In genomic region chr2:62466501-62466854, GRCh38 we compare ENCODE assay signal across 12 cellular contexts. TPM values are rescaled to one million over a fixed set of nuclear protein-coding genes. Genes with fewer than 3 reads are reported as not detected.
DNase-seq lines count a peak whose midpoint lies in the region; ATAC-seq and TF ChIP-seq lines count a peak whose summit lies in the region.
"Had no signal": no experiment of that assay in that cellular context is flagged by ENCODE, and none has a peak within 500 bp of the region (broad histone marks: within the 10 kb centered on the region; RNA-seq: fewer than 3 reads in every experiment).

No MANE protein-coding gene starts in this region.

- no peak overlapping the region for H3K18ac ChIP-seq in trophoblast cell (ENCODE audit: low read length)

- no peak overlapping the region for H3K4me2 ChIP-seq in hepatocyte
- H3K4me2 ChIP-seq in trophoblast cell (ENCODE audit: low read length) = no peak overlapping the region
- H3K4me2 ChIP-seq: PC-9, SK-N-SH had no signal

- peaks cover 42% of the 10 kb centered on the region for H3K4me1 ChIP-seq in HUES64 (ENCODE audit: insufficient read depth, low read length)
- peaks cover 5% of the 10 kb centered on the region for H3K4me1 ChIP-seq in hepatocyte (ENCODE audit: insufficient read depth)
- H3K4me1 ChIP-seq in trophoblast cell (ENCODE audit: control insufficient read depth in 1 of 2, insufficient read depth in 2 of 2, low read length in 2 of 2) = peaks cover 2 to 18% of the 10 kb centered on the region in 2 experiments

- H3K27ac ChIP-seq in HUES64 (ENCODE audit: low read depth, low read length) = peak overlapping the region; percentile 72
- peak overlapping the region; percentile 44 for H3K27ac ChIP-seq in hepatocyte
- H3K27ac ChIP-seq in trophoblast cell (ENCODE audit: low read depth, low read length) = no peak overlapping the region
- no peak overlapping the region for H3K27ac ChIP-seq in substantia nigra (ENCODE audit: low read depth, low read length, poor library complexity, severe bottlenecking)
- H3K27ac ChIP-seq: PC-9 had no signal

- H4K91ac ChIP-seq in trophoblast cell (ENCODE audit: low read depth, low read length) = no peak overlapping the region

- H3K9me2 ChIP-seq in hepatocyte (replicated peaks; ENCODE audit: insufficient read depth) = no peaks in the 10 kb centered on the region
- H3K9me2 ChIP-seq: SK-N-SH had no signal

- peak overlapping the region; percentile 36 for H2BK120ac ChIP-seq in trophoblast cell (ENCODE audit: insufficient read depth, low read length, poor library complexity)

- peak overlapping the region; percentile 26; the same call in 1 of the 2 replicates for H3K4me3 ChIP-seq in HUES64 (ENCODE audit: low read length)
- no peak overlapping the region for H3K4me3 ChIP-seq in hepatocyte
- H3K4me3 ChIP-seq in trophoblast cell (ENCODE audit: low read depth, low read length) = no peak overlapping the region
- H3K4me3 ChIP-seq: PC-9 had no signal

- H3K36me3 Mint-ChIP-seq in brain = no peaks in the 10 kb centered on the region
- H3K36me3 Mint-ChIP-seq: CD8-positive, alpha-beta memory T cell had no signal

- H3K9me3 Mint-ChIP-seq in brain = peaks cover 0 to 4% (median 0%) of the 10 kb centered on the region in 5 experiments
- H3K9me3 Mint-ChIP-seq: CD8-positive, alpha-beta memory T cell had no signal

- H2AK5ac ChIP-seq in trophoblast cell (ENCODE audit: low read length) = peak overlapping the region; percentile 57

- peak overlapping the region; percentile 11; the same call in 1 of the 2 replicates for H3K9ac ChIP-seq in HUES64 (ENCODE audit: low read depth, low read length)
- no peak overlapping the region for H3K9ac ChIP-seq in trophoblast cell (ENCODE audit: low read length)
- H3K9ac ChIP-seq: SK-N-SH had no signal

- no peak overlapping the region for H3K4me3 Mint-ChIP-seq in brain
- H3K4me3 Mint-ChIP-seq: CD8-positive, alpha-beta memory T cell had no signal

- 92% methylated on average over 2 of the region's 2 CpGs for WGBS in HUES64
- 94% methylated on average over 2 of the region's 2 CpGs for WGBS in hepatocyte (ENCODE audit: low lambda C conversion rate, missing lambda C conversion rate)
- no CpG with 5 or more reads among the region's 2 CpGs for WGBS in trophoblast cell (ENCODE audit: extremely low coverage, insufficient coverage, insufficient read length)

- peaks cover 15% of the 10 kb centered on the region for H3K79me1 ChIP-seq in trophoblast cell (ENCODE audit: low read length)

- H2AFZ ChIP-seq in hepatocyte = no peak overlapping the region
- H2AFZ ChIP-seq in trophoblast cell (ENCODE audit: insufficient read depth, low read length, poor library complexity) = no peak overlapping the region
- H2AFZ ChIP-seq: PC-9 had no signal

- peak overlapping the region in 3 of 5 experiments; percentile 63 to 72 (median 69) for H3K27ac Mint-ChIP-seq in brain
- H3K27ac Mint-ChIP-seq: CD8-positive, alpha-beta memory T cell had no signal

- no peak overlapping the region for H3K14ac ChIP-seq in trophoblast cell (ENCODE audit: low read length)

- H3K9me3 ChIP-seq in HUES64 (ENCODE audit: insufficient read depth, low read depth, low read length) (no peaks in the 10 kb centered on the region), hepatocyte (ENCODE audit: low read depth) (no peaks in the 10 kb centered on the region), trophoblast cell (ENCODE audit: insufficient read depth, low read depth, low read length) (no peaks in the 10 kb centered on the region)
- H3K9me3 ChIP-seq: SK-N-SH had no signal

- H3K4ac ChIP-seq in trophoblast cell (ENCODE audit: low read depth, low read length) = no peak overlapping the region

- H2BK12ac ChIP-seq in trophoblast cell (ENCODE audit: low read length) = peak overlapping the region; percentile 16

- H4K20me1 ChIP-seq in hepatocyte (ENCODE audit: insufficient read depth, poor library complexity, severe bottlenecking) = no peaks in the 10 kb centered on the region

- H3K27me3 ChIP-seq in HUES64 (ENCODE audit: insufficient read depth, low read length) = no peaks in the 10 kb centered on the region
- H3K27me3 ChIP-seq in hepatocyte = no peaks in the 10 kb centered on the region
- no peaks in the 10 kb centered on the region for H3K27me3 ChIP-seq in trophoblast cell (ENCODE audit: insufficient read depth, low read length)

- no peak for TF ChIP-seq CTCF in brain (conservative IDR thresholded peaks at IDR 0.05)
- no peak for TF ChIP-seq CTCF in hepatocyte (IDR thresholded peaks at IDR 0.05; ENCODE audit: poor library complexity)

- H3K36me3 ChIP-seq in HUES64 (ENCODE audit: insufficient read depth, low read length) = no peaks in the 10 kb centered on the region
- H3K36me3 ChIP-seq in hepatocyte (replicated peaks; ENCODE audit: insufficient read depth, low read depth) = no peaks in the 10 kb centered on the region
- H3K36me3 ChIP-seq in trophoblast cell (ENCODE audit: control insufficient read depth in 1 of 2, insufficient read depth in 2 of 2, low read length in 2 of 2) = no peaks in the 10 kb centered on the region

- no peak for ATAC-seq in HG02840 (IDR thresholded peaks at IDR 0.05; ENCODE audit: low FRiP score, unreplicated experiment)
- ATAC-seq in GM19351 (IDR thresholded peaks at IDR 0.05; ENCODE audit: unreplicated experiment) = no peak

- DNase-seq in hepatocyte (ENCODE audit: low spot score) = no peak
- no peak for DNase-seq in trophoblast cell
- DNase-seq in substantia nigra (lab: John Stamatoyannopoulos, UW) = no peak
- DNase-seq: CD8-positive, alpha-beta memory T cell; NCI-H1436 treated with DMSO at 0.1 percent for 48 hours; NCI-H446; PC-9; SK-N-SH had no signal

- no peak overlapping the region for H4K12ac ChIP-seq in trophoblast cell (ENCODE audit: low read depth, low read length)

- H4K8ac ChIP-seq in trophoblast cell (ENCODE audit: low read depth, low read length) = no peak overlapping the region

- H3K27me3 Mint-ChIP-seq in brain = peaks cover 3% of the 10 kb centered on the region

- no peaks in the 10 kb centered on the region for H3K79me2 ChIP-seq in hepatocyte
- no peaks in the 10 kb centered on the region for H3K79me2 ChIP-seq in trophoblast cell (ENCODE audit: control insufficient read depth, insufficient read depth, low read length, poor library complexity)

- no peak overlapping the region for H2BK5ac ChIP-seq in trophoblast cell (ENCODE audit: low read depth, low read length, poor library complexity)

- peaks cover 12% of the 10 kb centered on the region for H3K4me1 Mint-ChIP-seq in brain
- H3K4me1 Mint-ChIP-seq: CD8-positive, alpha-beta memory T cell had no signal

- no peak overlapping the region for H3K23ac ChIP-seq in trophoblast cell (ENCODE audit: low read length)

RNA-seq across cellular contexts. Expression of gene TMEM17, which starts 39.5 kb away (rescaled TPM):
- 1.9 TPM for polyA plus RNA-seq in HUES64 (2013, experiment 1 of 2)
- polyA plus RNA-seq in HUES64 (2013, experiment 2 of 2) = 1.1 TPM
- polyA plus RNA-seq in brain (ENCODE audit: insufficient read depth, low read depth, low replicate concordance) (1.8 TPM), hepatocyte (3.6 and 5.2 TPM in 2 replicates)
- 3.6 and 4.3 TPM in 2 replicates for total RNA-seq in hepatocyte
- polyA plus RNA-seq in trophoblast cell (2013) = 1.2 and 1.4 TPM in 2 replicates
- polyA plus RNA-seq: CD8-positive, alpha-beta memory T cell had no signal

Comparison
In these comparisons a context has a peak if more than half of its experiments do, and no peak if none do; other contexts are left out.
1. H3K27ac ChIP-seq: peak in HUES64 (single experiment) and hepatocyte (single experiment); none in trophoblast cell (single experiment) and substantia nigra (single experiment).